ENCODE assay signal across 1 cellular context in genomic region chr9:123365287-123365880, GRCh38.
TF ChIP-seq lines count a peak whose summit lies in the region.

No MANE protein-coding gene starts in this region.

TF ChIP-seq in HEK293, 187 proteins besides CTCF, POLR2A, EP300 and RAD21 (continued from another document):
- TF ChIP-seq PRDM10 (tag by site-specific recombination; IDR thresholded peaks at IDR 0.05) (no peak), ZNF692 (tag by site-specific recombination; IDR thresholded peaks at IDR 0.05) (no peak), ZNF223 (tag by site-specific recombination; IDR thresholded peaks at IDR 0.05) (no peak), ZBTB10 (tag by site-specific recombination; IDR thresholded peaks at IDR 0.05) (no peak)
